Comparison of ENCODE assay signal across 1 cellular context in genomic region chr12:93719710-93720109, GRCh38.
A peak's percentile ranks its signal among the peaks of the same experiment; 100 is the strongest.
TF ChIP-seq lines count a peak whose summit lies in the region.

No MANE protein-coding gene starts in this region.

TF ChIP-seq in HepG2, 621 proteins besides CTCF, POLR2A, EP300 and RAD21:
- TF ChIP-seq ONECUT2 (CRISPR knock-in tag; IDR thresholded peaks at IDR 0.05) (peak; percentile 63; the same call in 1 of the 2 replicates), ZNF660 (CRISPR knock-in tag; IDR thresholded peaks at IDR 0.05; ENCODE audit: borderline replicate concordance, low read depth) (no peak), KAT2B (IDR thresholded peaks at IDR 0.05; ENCODE audit: borderline replicate concordance, low read depth, low read length) (peak; percentile 96), ZNF225 (CRISPR knock-in tag; IDR thresholded peaks at IDR 0.05) (no peak)
